9 cellular contexts compared by ENCODE assay signal in the genomic region with DNA sequence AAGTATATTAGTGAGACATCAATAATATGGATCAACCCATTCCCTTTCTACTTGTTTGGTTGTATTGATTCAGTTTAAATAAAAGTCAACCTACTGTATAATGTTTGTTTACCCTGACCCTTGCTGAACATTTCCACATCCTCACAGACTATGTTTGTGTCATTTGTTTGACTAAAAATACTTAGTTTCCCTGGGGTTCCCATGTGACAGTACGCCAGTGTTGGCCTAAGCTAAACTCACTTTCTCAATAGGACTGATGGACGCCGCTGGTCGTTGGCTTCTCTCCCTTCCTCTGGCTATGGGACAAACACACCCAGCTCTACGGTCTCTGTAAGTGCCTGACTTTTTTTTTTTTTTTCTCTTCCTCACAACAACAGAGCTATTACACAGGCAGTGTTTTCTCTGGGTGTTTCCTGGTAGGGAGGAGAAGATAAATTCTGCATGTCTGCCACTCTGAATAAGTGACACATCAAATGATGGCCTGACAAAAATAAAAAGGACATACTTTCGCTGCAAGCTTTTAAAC.
DNase-seq lines count a peak whose midpoint lies in the region; TF ChIP-seq lines count a peak whose summit lies in the region.
"Had no signal": no experiment of that assay in that cellular context is flagged by ENCODE, and none has a peak within 500 bp of the region (broad histone marks: within the 10 kb centered on the region; RNA-seq: fewer than 3 reads in every experiment).

No MANE protein-coding gene starts in this region.

- POLR2A ChIA-PET in CD8-positive, alpha-beta memory T cell (lab: Charles Lee), result no interaction called here

- no peak overlapping the region for H3K27ac Mint-ChIP-seq in CD8-positive, alpha-beta memory T cell

- H3K4me3 ChIP-seq in vagina, result peak overlapping the region in 1 of 2 donors; percentile 12
- H3K4me3 ChIP-seq in CD8-positive, alpha-beta memory T cell (ENCODE audit: low read length), result no peak overlapping the region

- no peaks in the 10 kb centered on the region for H3K9me3 ChIP-seq in vagina
- H3K9me3 ChIP-seq in CD8-positive, alpha-beta memory T cell (ENCODE audit: low read length), result no peaks in the 10 kb centered on the region

- H3K36me3 Mint-ChIP-seq in CD8-positive, alpha-beta memory T cell, result peaks cover 0 to 25% (median 9%) of the 10 kb centered on the region in 3 donors

- peak overlapping the region; percentile 71 for H3K27ac ChIP-seq in vagina
- no peak overlapping the region for H3K27ac ChIP-seq in CD8-positive, alpha-beta memory T cell (ENCODE audit: low read depth, low read length)
- H3K27ac ChIP-seq: 22Rv1 had no signal

- H3K36me3 ChIP-seq in vagina, result peaks cover 0 to 6% of the 10 kb centered on the region in 2 donors
- no peaks in the 10 kb centered on the region for H3K36me3 ChIP-seq in CD8-positive, alpha-beta memory T cell (ENCODE audit: insufficient read depth, low read length)

- H3K4me1 ChIP-seq in vagina, result peaks cover 44% of the 10 kb centered on the region
- H3K4me1 ChIP-seq in CD8-positive, alpha-beta memory T cell (ENCODE audit: insufficient read depth, low read length), result no peaks in the 10 kb centered on the region

- no peak for TF ChIP-seq CTCF in vagina (IDR thresholded peaks at IDR 0.05)

- H3K27me3 ChIP-seq in vagina, result no peaks in the 10 kb centered on the region
- H3K27me3 ChIP-seq in CD8-positive, alpha-beta memory T cell (ENCODE audit: insufficient read depth, low read length, poor library complexity, severe bottlenecking), result no peaks in the 10 kb centered on the region

- no peak overlapping the region for H3K4me3 Mint-ChIP-seq in CD8-positive, alpha-beta memory T cell

- TF ChIP-seq POLR2A in vagina (IDR thresholded peaks at IDR 0.05), result no peak

- CTCF ChIA-PET in CD8-positive, alpha-beta memory T cell (lab: Charles Lee), result interaction anchor here (0.9 kb wide), 1 partner anchor 11 kb away, joined by 3 read pairs; no protein-coding TSS in a partner anchor

- H3K4me1 Mint-ChIP-seq in CD8-positive, alpha-beta memory T cell, result peaks cover 3 to 8% (median 6%) of the 10 kb centered on the region in 3 donors

- no peaks in the 10 kb centered on the region for H3K9me3 Mint-ChIP-seq in CD8-positive, alpha-beta memory T cell

- peaks cover 1 to 5% of the 10 kb centered on the region in 2 donors for H3K27me3 Mint-ChIP-seq in CD8-positive, alpha-beta memory T cell

- intact Hi-C loops in vagina (cut with DNase I), result loop anchor here (10.0 kb wide), 1 partner anchor 61 kb away; no protein-coding TSS in a partner anchor

- DNase-seq in NCI-H1417 (lab: John Stamatoyannopoulos, UW) (peak in 2 of 3 experiments; percentile 22 to 32), NCI-H1417 treated with DMSO at 0.1 percent for 48 hours (lab: John Stamatoyannopoulos, UW) (no peak), fibroblast of the conjunctiva (ENCODE audit: low read depth) (peak; percentile 28), myocyte (ENCODE audit: low read depth) (peak; percentile 63), vagina (ENCODE audit: extremely low spot score in 2 of 2) (no peak), NCI-H187 (lab: John Stamatoyannopoulos, UW) (no peak), SKM-1 treated with dmso at 0.1 percent for 144 hours (lab: John Stamatoyannopoulos, UW; ENCODE audit: unreplicated experiment) (no peak)
- DNase-seq in CD8-positive, alpha-beta memory T cell, result no peak

Comparison
In these comparisons a context has a peak if more than half of its experiments do, and no peak if none do; other contexts are left out.
1. DNase-seq: peak in NCI-H1417 (2 of 3), fibroblast of the conjunctiva (single experiment) and myocyte (single experiment); none in NCI-H1417 treated with DMSO at 0.1 percent for 48 hours (single experiment), vagina (0 of 2), CD8-positive, alpha-beta memory T cell (0 of 5), NCI-H187 (0 of 2) and SKM-1 treated with dmso at 0.1 percent for 144 hours (single experiment).